Comparison of ENCODE assay signal across 15 cellular contexts in genomic region chr3:15611018-15611417, GRCh38.
"Had no signal": no experiment of that assay in that cellular context is flagged by ENCODE, and none has a peak within 500 bp of the region (broad histone marks: within the 10 kb centered on the region; RNA-seq: fewer than 3 reads in every experiment).

No MANE protein-coding gene starts in this region.

- FAIRE-seq: astrocyte, small intestine had no signal

- H3K27ac ChIP-seq: hepatocyte had no signal

- H3K4me3 ChIP-seq: hepatocyte, mucosa of descending colon, pancreas had no signal

- H3K36me3 ChIP-seq: pancreas had no signal

- ATAC-seq: mucosa of descending colon; naive thymus-derived CD4-positive, alpha-beta T cell had no signal

- H3K9me3 ChIP-seq: mucosa of descending colon, pancreas had no signal

- H3K4me2 ChIP-seq: hepatocyte had no signal

- DNase-seq: activated CD4-positive, alpha-beta memory T cell treated with anti-CD3 and anti-CD28 coated beads, Interleukin-2, amount 10 ng/mL, durations not matched to agents 7 days and 5 days; activated naive CD4-positive, alpha-beta T cell treated with anti-CD3 and anti-CD28 coated beads, Interleukin-2, amount 10 ng/mL, durations not matched to agents 7 days and 5 days; activated T-cell treated with anti-CD3 and anti-CD28 coated beads, Interleukin-2, amount 50 U/mL, for 24 hours; endodermal cell; islet precursor cell; mucosa of descending colon; naive thymus-derived CD4-positive, alpha-beta T cell; small intestine; stimulated activated CD4-positive, alpha-beta T cell treated with anti-CD3 and anti-CD28 coated beads, Interleukin-4, amount 100 ng/mL, for 4 hours; stimulated activated CD8-positive, alpha-beta memory T cell treated with anti-CD3 and anti-CD28 coated beads, Interleukin-4, amount 100 ng/mL, for 48 hours; stimulated activated naive CD4-positive, alpha-beta T cell treated with Interleukin-2 at 50 U/mL for 16 hours; T-helper 9 cell had no signal

- H2AFZ ChIP-seq: hepatocyte had no signal

- H3K27me3 ChIP-seq: hepatocyte, pancreas had no signal
